ENCODE assay signal across 16 cellular contexts in the genomic region with DNA sequence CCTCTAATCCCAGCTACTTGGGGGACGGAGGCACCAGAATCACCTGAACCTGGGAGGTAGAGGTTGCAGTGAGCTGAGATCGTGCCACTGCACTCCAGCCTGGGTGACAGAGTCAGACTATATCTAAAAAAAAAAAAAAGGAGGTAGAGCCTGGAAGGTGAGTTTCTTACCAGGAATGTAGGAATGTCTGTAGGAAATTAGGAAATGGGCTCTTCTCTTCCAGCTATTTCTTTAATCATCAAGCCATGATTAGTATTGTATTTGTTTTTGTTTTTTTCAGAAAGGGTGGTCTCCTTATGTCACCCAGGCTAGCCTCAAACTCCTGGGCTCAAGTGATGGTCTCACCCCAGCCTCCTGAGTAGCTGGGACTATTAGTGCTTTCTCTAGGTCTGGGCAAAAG. TPM values are rescaled to one million over a fixed set of nuclear protein-coding genes. Genes with fewer than 3 reads are reported as not detected.
A peak's percentile ranks its signal among the peaks of the same experiment; 100 is the strongest.
DNase-seq lines count a peak whose midpoint lies in the region; ATAC-seq and TF ChIP-seq lines count a peak whose summit lies in the region.
"Had no signal": no experiment of that assay in that cellular context is flagged by ENCODE, and none has a peak within 500 bp of the region (broad histone marks: within the 10 kb centered on the region; RNA-seq: fewer than 3 reads in every experiment).

No MANE protein-coding gene starts in this region.

- ATAC-seq in GM23338 (no peak), GM21381 (IDR thresholded peaks at IDR 0.05; ENCODE audit: unreplicated experiment) (no peak), GM21526 (IDR thresholded peaks at IDR 0.05; ENCODE audit: low FRiP score, unreplicated experiment) (no peak)

- H3F3A ChIP-seq in GM23338 (replicated peaks; ENCODE audit: low read depth) = no peaks in the 10 kb centered on the region

- no peak overlapping the region for H2BK12ac ChIP-seq in neuronal stem cell (ENCODE audit: low read length)

- H4K91ac ChIP-seq in neuronal stem cell (ENCODE audit: low read depth, low read length, poor library complexity) = no peak overlapping the region

- H3K4me2 ChIP-seq in GM23338 = no peak overlapping the region
- H3K4me2 ChIP-seq in neuronal stem cell (ENCODE audit: insufficient read depth, low read length, poor library complexity, severe bottlenecking) = no peak overlapping the region
- H3K4me2 ChIP-seq: BLaER1 treated with 17β-estradiol and CSF1 and Interleukin-3, amounts not matched to agents 10 nM and 100 nM had no signal

- no peak for TF ChIP-seq CTCF in AG10803 (conservative IDR thresholded peaks at IDR 0.05; ENCODE audit: low read length)
- TF ChIP-seq CTCF in GM23338 (conservative IDR thresholded peaks at IDR 0.05; ENCODE audit: low read depth in 2 of 2) = no peak
- no peak for TF ChIP-seq CTCF in breast epithelium (IDR thresholded peaks at IDR 0.05)

- H4K20me1 ChIP-seq in GM23338 (replicated peaks; ENCODE audit: insufficient read depth) = no peaks in the 10 kb centered on the region
- H4K20me1 ChIP-seq: BLaER1 treated with 17β-estradiol and CSF1 and Interleukin-3, amounts not matched to agents 10 nM and 100 nM had no signal

- no peak overlapping the region for H2BK15ac ChIP-seq in neuronal stem cell (ENCODE audit: low read length)

- peaks cover 12% of the 10 kb centered on the region for H3K4me1 Mint-ChIP-seq in GM23338
- H3K4me1 Mint-ChIP-seq: B cell had no signal

- H3K9me3 ChIP-seq in SK-N-MC (ENCODE audit: low read depth, low read length) (no peaks in the 10 kb centered on the region), neuronal stem cell (replicated peaks in 1 of 2; ENCODE audit: control insufficient read depth in 2 of 2, insufficient read depth in 1 of 2, low read depth in 1 of 2, low read length in 2 of 2) (no peaks in the 10 kb centered on the region), breast epithelium (no peaks in the 10 kb centered on the region)
- H3K9me3 ChIP-seq: BLaER1 treated with 17β-estradiol and CSF1 and Interleukin-3, amounts not matched to agents 10 nM and 100 nM had no signal

- H2BK120ac ChIP-seq in neuronal stem cell (ENCODE audit: low read depth, low read length) = no peak overlapping the region

- H3K4me3 ChIP-seq in AG10803 (ENCODE audit: low read length) (no peak overlapping the region), GM23338 (no peak overlapping the region), SK-N-MC (no peak overlapping the region), neuronal stem cell (ENCODE audit: low read length in 2 of 2) (no peak overlapping the region), breast epithelium (no peak overlapping the region)
- H3K4me3 ChIP-seq: BLaER1 treated with 17β-estradiol and CSF1 and Interleukin-3, amounts not matched to agents 10 nM and 100 nM had no signal

- no peaks in the 10 kb centered on the region for H3K36me3 ChIP-seq in GM23338 (ENCODE audit: insufficient read depth)
- H3K36me3 ChIP-seq in SK-N-MC (ENCODE audit: insufficient read depth, low read length) = no peaks in the 10 kb centered on the region
- H3K36me3 ChIP-seq in neuronal stem cell (replicated peaks in 1 of 2; ENCODE audit: control insufficient read depth in 2 of 2, insufficient read depth in 2 of 2, low read length in 2 of 2) = no peaks in the 10 kb centered on the region
- no peaks in the 10 kb centered on the region for H3K36me3 ChIP-seq in breast epithelium
- H3K36me3 ChIP-seq: BLaER1 treated with 17β-estradiol and CSF1 and Interleukin-3, amounts not matched to agents 10 nM and 100 nM had no signal

- no peak overlapping the region for H3K18ac ChIP-seq in neuronal stem cell (ENCODE audit: low read length)

- no peaks in the 10 kb centered on the region for H3K36me3 Mint-ChIP-seq in GM23338 (ENCODE audit: low read depth)
- H3K36me3 Mint-ChIP-seq: CD8-positive, alpha-beta memory T cell had no signal

- no CpG with 5 or more reads among the region's 2 CpGs for WGBS in neuronal stem cell (ENCODE audit: extremely low coverage in 2 of 2, insufficient read length in 2 of 2, insufficient replicate concordance in 1 of 2), 2 donors

- H3K4me3 Mint-ChIP-seq in GM23338 = no peak overlapping the region
- H3K4me3 Mint-ChIP-seq: B cell, H9 had no signal

- H3K4me1 ChIP-seq in GM23338 (ENCODE audit: insufficient read depth) (peaks cover 5% of the 10 kb centered on the region; the same call in 1 of the 2 replicates), neuronal stem cell (ENCODE audit: control insufficient read depth in 2 of 2, insufficient read depth in 1 of 2, low read depth in 1 of 2, low read length in 2 of 2) (no peaks in the 10 kb centered on the region), breast epithelium (no peaks in the 10 kb centered on the region)

- no peak overlapping the region for H2AK5ac ChIP-seq in neuronal stem cell (ENCODE audit: low read depth, low read length)

- H3K9ac ChIP-seq in SK-N-MC (ENCODE audit: insufficient read length) (no peak overlapping the region), neuronal stem cell (ENCODE audit: low read depth, low read length, poor library complexity) (no peak overlapping the region)
- H3K9ac ChIP-seq: BLaER1 treated with 17β-estradiol and CSF1 and Interleukin-3, amounts not matched to agents 10 nM and 100 nM had no signal

- peak overlapping the region; percentile 43 for H4K8ac ChIP-seq in neuronal stem cell (ENCODE audit: low read depth, low read length)

- no peak overlapping the region for H3K23ac ChIP-seq in neuronal stem cell (ENCODE audit: low read depth, low read length, poor library complexity)

- no peaks in the 10 kb centered on the region for H3K27me3 Mint-ChIP-seq in GM23338 (ENCODE audit: insufficient read depth, low read depth, poor library complexity)

- H3K4ac ChIP-seq in neuronal stem cell (ENCODE audit: low read length) = no peak overlapping the region

- H3K9me2 ChIP-seq in GM23338 (ENCODE audit: insufficient read depth) = no peaks in the 10 kb centered on the region

- no peaks in the 10 kb centered on the region for H3K9me3 Mint-ChIP-seq in GM23338
- H3K9me3 Mint-ChIP-seq: CD8-positive, alpha-beta memory T cell; H9 had no signal

- no peaks in the 10 kb centered on the region for H3K79me2 ChIP-seq in GM23338 (replicated peaks; ENCODE audit: insufficient read depth)

- DNase-seq in AG10803 (ENCODE audit: low read depth) (peak; percentile 9), GM23338 (ENCODE audit: low spot score) (no peak), SK-N-MC (ENCODE audit: low read depth, low spot score) (no peak), neuronal stem cell (ENCODE audit: low spot score) (no peak), breast epithelium (ENCODE audit: low spot score in 2 of 2) (no peak)
- no peak for DNase-seq in NK-92 treated with Interleukin-12 subunit alpha and Interleukin-12 subunit beta, amount 100 ng/mL, for 24 hours (lab: John Stamatoyannopoulos, UW)
- DNase-seq: 8988T; CD8-positive, alpha-beta memory T cell; COR-L47; GDM1; H9; KG1 had no signal

- no peak overlapping the region for H2BK5ac ChIP-seq in neuronal stem cell (ENCODE audit: low read length)

- H3K79me1 ChIP-seq in neuronal stem cell (ENCODE audit: low read depth, low read length) = no peaks in the 10 kb centered on the region

- peak overlapping the region; percentile 7; the same call in 1 of the 2 replicates for H2AFZ ChIP-seq in GM23338
- H2AFZ ChIP-seq in neuronal stem cell (ENCODE audit: low read length) = no peak overlapping the region

- intact Hi-C loops in breast epithelium (cut with DNase I; ENCODE audit: low total_unique reads) = no loop called here

- no peaks in the 10 kb centered on the region for H3K27me3 ChIP-seq in GM23338 (ENCODE audit: insufficient read depth)
- H3K27me3 ChIP-seq in neuronal stem cell (ENCODE audit: control insufficient read depth in 3 of 3, insufficient read depth in 3 of 3, low read depth in 1 of 3, low read length in 3 of 3) = no peaks in the 10 kb centered on the region
- no peaks in the 10 kb centered on the region for H3K27me3 ChIP-seq in breast epithelium
- H3K27me3 ChIP-seq: BLaER1 treated with 17β-estradiol and CSF1 and Interleukin-3, amounts not matched to agents 10 nM and 100 nM had no signal

- H3K14ac ChIP-seq in neuronal stem cell (ENCODE audit: low read length) = no peak overlapping the region

- TF ChIP-seq POLR2A in breast epithelium (IDR thresholded peaks at IDR 0.05) = no peak

- H3K27ac Mint-ChIP-seq in GM23338 = no peak overlapping the region
- H3K27ac Mint-ChIP-seq: B cell; CD8-positive, alpha-beta memory T cell; H9 had no signal

- H3K27ac ChIP-seq in GM23338 (ENCODE audit: low read depth) = no peak overlapping the region
- H3K27ac ChIP-seq in SK-N-MC = peak overlapping the region; percentile 20; the same call in 1 of the 2 replicates
- H3K27ac ChIP-seq in neuronal stem cell (replicated peaks; ENCODE audit: low read length) = no peak overlapping the region
- no peak overlapping the region for H3K27ac ChIP-seq in breast epithelium
- H3K27ac ChIP-seq: BLaER1 treated with 17β-estradiol and CSF1 and Interleukin-3, amounts not matched to agents 10 nM and 100 nM had no signal

TF ChIP-seq in GM23338, 12 proteins besides CTCF, POLR2A, EP300 and RAD21 (continues in another document):
- no peak for TF ChIP-seq STAT1 (IDR thresholded peaks at IDR 0.05; ENCODE audit: unreplicated experiment)
- TF ChIP-seq, protein P1, sequence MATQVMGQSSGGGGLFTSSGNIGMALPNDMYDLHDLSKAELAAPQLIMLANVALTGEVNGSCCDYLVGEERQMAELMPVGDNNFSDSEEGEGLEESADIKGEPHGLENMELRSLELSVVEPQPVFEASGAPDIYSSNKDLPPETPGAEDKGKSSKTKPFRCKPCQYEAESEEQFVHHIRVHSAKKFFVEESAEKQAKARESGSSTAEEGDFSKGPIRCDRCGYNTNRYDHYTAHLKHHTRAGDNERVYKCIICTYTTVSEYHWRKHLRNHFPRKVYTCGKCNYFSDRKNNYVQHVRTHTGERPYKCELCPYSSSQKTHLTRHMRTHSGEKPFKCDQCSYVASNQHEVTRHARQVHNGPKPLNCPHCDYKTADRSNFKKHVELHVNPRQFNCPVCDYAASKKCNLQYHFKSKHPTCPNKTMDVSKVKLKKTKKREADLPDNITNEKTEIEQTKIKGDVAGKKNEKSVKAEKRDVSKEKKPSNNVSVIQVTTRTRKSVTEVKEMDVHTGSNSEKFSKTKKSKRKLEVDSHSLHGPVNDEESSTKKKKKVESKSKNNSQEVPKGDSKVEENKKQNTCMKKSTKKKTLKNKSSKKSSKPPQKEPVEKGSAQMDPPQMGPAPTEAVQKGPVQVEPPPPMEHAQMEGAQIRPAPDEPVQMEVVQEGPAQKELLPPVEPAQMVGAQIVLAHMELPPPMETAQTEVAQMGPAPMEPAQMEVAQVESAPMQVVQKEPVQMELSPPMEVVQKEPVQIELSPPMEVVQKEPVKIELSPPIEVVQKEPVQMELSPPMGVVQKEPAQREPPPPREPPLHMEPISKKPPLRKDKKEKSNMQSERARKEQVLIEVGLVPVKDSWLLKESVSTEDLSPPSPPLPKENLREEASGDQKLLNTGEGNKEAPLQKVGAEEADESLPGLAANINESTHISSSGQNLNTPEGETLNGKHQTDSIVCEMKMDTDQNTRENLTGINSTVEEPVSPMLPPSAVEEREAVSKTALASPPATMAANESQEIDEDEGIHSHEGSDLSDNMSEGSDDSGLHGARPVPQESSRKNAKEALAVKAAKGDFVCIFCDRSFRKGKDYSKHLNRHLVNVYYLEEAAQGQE (IDR thresholded peaks at IDR 0.05; ENCODE audit: unreplicated experiment) = no peak

RNA-seq across cellular contexts. Expression of a gene that starts 26.3 kb away (rescaled TPM):
- total RNA-seq in GM23338 (2014; rRNA removed; shearing (Covaris generic)) = 0.59 and 3.4 TPM in 2 replicates
- polyA plus RNA-seq in GM23338 (2016; fragmentation: Nextera tagmentation; extraction: Ambion mirVana) = 2.9 and 3.4 TPM in 2 replicates
- 5.6 TPM for polyA plus RNA-seq in neuronal stem cell (2013, experiment 1 of 2)
- polyA plus RNA-seq in neuronal stem cell (2013, experiment 2 of 2) = 5.1 TPM
- 1 to 10 TPM; 2.6 to 6.9 (median 6.4) TPM for total RNA-seq in breast epithelium
- total RNA-seq: B cell had no signal
